In genomic region chr1:85061711-85062424, GRCh38 we compare ENCODE assay signal across 8 cellular contexts. TPM values are rescaled to one million over a fixed set of nuclear protein-coding genes. Genes with fewer than 3 reads are reported as not detected.
DNase-seq lines count a peak whose midpoint lies in the region; ATAC-seq, FAIRE-seq and TF ChIP-seq lines count a peak whose summit lies in the region.

No MANE protein-coding gene starts in this region.

- intact Hi-C loops in IMR-90 (cut with micrococcal nuclease): no loop called here

- peak overlapping the region; percentile 80 for H3K4me2 ChIP-seq in IMR-90 (ENCODE audit: low read depth, low read length)

- TF ChIP-seq CTCF in D721Med (IDR thresholded peaks at IDR 0.05; ENCODE audit: insufficient read depth, missing control alignments): no peak
- no peak for TF ChIP-seq CTCF in IMR-90 (conservative IDR thresholded peaks at IDR 0.05; ENCODE audit: low read depth, low read length)

- TF ChIP-seq POLR2A in IMR-90 (IDR thresholded peaks at IDR 0.05; ENCODE audit: low read depth, low read length): no peak

- peak overlapping the region; percentile 50 for H2BK5ac ChIP-seq in IMR-90 (ENCODE audit: low read depth, low read length, poor library complexity, severe bottlenecking)

- in situ Hi-C loops in IMR-90 (cut with MboI; ENCODE audit: low sequenced_read_pairs): no loop called here

- no peaks in the 10 kb centered on the region for H3K9me3 ChIP-seq in IMR-90 (ENCODE audit: control insufficient read depth, insufficient read depth, low read length)

- H3K9me1 ChIP-seq in IMR-90 (ENCODE audit: insufficient read depth, low read length): no peaks in the 10 kb centered on the region

- no peaks in the 10 kb centered on the region for H3K36me3 ChIP-seq in IMR-90 (ENCODE audit: control insufficient read depth, insufficient read depth, low read length)

- H3K27ac ChIP-seq in IMR-90 (ENCODE audit: insufficient read depth, low read length) (peak overlapping the region; percentile 47), substantia nigra (ENCODE audit: low read depth, low read length, poor library complexity, severe bottlenecking) (no peak overlapping the region)

- H2AFZ ChIP-seq in IMR-90 (replicated peaks; ENCODE audit: low read length, poor library complexity): peak overlapping the region; percentile 94

- no peak overlapping the region for H2BK20ac ChIP-seq in IMR-90 (ENCODE audit: low read depth, low read length)

- peak overlapping the region; percentile 32 for H3K9ac ChIP-seq in IMR-90 (ENCODE audit: low read depth, low read length)

- POLR2A ChIA-PET in IMR-90 (lab: Charles Lee; ENCODE audit: unreplicated experiment): interaction anchor here (0.6 kb wide), 1 partner anchor 89 kb away, joined by 3 read pairs; no protein-coding TSS in a partner anchor

- ATAC-seq in GM21528 (IDR thresholded peaks at IDR 0.05; ENCODE audit: low FRiP score, unreplicated experiment): peak; percentile 100
- peak; percentile 99 for ATAC-seq in IMR-90 (ENCODE audit: low read depth)

- peak overlapping the region; percentile 51; the same call in 1 of the 2 replicates for H2BK120ac ChIP-seq in IMR-90 (ENCODE audit: low read depth, low read length)

- DNase-seq in D721Med (ENCODE audit: insufficient read length, low spot score) (peak; percentile 64), IMR-90 (peak; percentile 99), RPMI8226 (peak; percentile 42), germinal center (ENCODE audit: low spot score) (peak; percentile 97), nucleus accumbens (lab: John Stamatoyannopoulos, UW) (peak; percentile 12 to 93 (median 72)), substantia nigra (lab: John Stamatoyannopoulos, UW) (peak in 48 of 49 donors; percentile 4 to 93 (median 68))
- DNase-seq in activated naive CD4-positive, alpha-beta T cell treated with Interleukin-2 at 50 U/mL for 16 hours: peak; percentile 83

- H2AK9ac ChIP-seq in IMR-90 (replicated peaks; ENCODE audit: low read depth, low read length, poor library complexity): no peak overlapping the region

- peak; percentile 90 for FAIRE-seq in D721Med (lab: Jason Lieb, UNC)

- H3K27me3 ChIP-seq in IMR-90 (ENCODE audit: control insufficient read depth, insufficient read depth, low read length): peaks cover 2% of the 10 kb centered on the region; the same call in 1 of the 2 replicates

- H3K4me1 ChIP-seq in IMR-90 (ENCODE audit: control insufficient read depth, insufficient read depth, low read length): no peaks in the 10 kb centered on the region

- BruUV-seq in IMR-90 (replicated peaks; lab: Mats Ljungman, UMichigan): no TSS peak

- peak overlapping the region; percentile 5; the same call in 1 of the 2 replicates for H4K5ac ChIP-seq in IMR-90 (ENCODE audit: low read depth, low read length)

- H4K8ac ChIP-seq in IMR-90 (ENCODE audit: low read depth in 2 of 2, low read length in 2 of 2): peak overlapping the region in 1 of 2 experiments; percentile 69; a peak in 2 of 4 replicates

- H3K79me1 ChIP-seq in IMR-90 (ENCODE audit: low read depth in 1 of 2, low read length in 2 of 2): no peaks in the 10 kb centered on the region

- no peaks in the 10 kb centered on the region for H4K20me1 ChIP-seq in IMR-90 (ENCODE audit: insufficient read depth, low read length)

- peak overlapping the region; percentile 18; the same call in 1 of the 2 replicates for H3K4ac ChIP-seq in IMR-90 (ENCODE audit: low read depth, low read length)

- CTCF ChIA-PET in IMR-90 (lab: Yijun Ruan, JAX): interaction anchor here (0.6 to 2.0 kb wide), 4 partner anchors 20 to 193 kb away, joined by 3 to 5 read pairs (median 3); no protein-coding TSS in a partner anchor

- dilution Hi-C loops in IMR-90 (cut with HindIII; ENCODE audit: low sequenced_read_pairs, unreplicated experiment): no loop called here

- H2BK15ac ChIP-seq in IMR-90 (ENCODE audit: low read depth, low read length): no peak overlapping the region

- 0 out of 2 replicates have a peak overlapping the region, but pooled peaks have one; percentile 41 for H3K14ac ChIP-seq in IMR-90 (replicated peaks; ENCODE audit: low read depth, low read length)

- WGBS in IMR-90 (ENCODE audit: extremely low coverage in 2 of 2, insufficient read length in 1 of 2), 2 experiments: 0% methylated on average over 2 of the region's 25 CpGs; no CpG with 5 or more reads in 1 of the 2 experiments

- peak overlapping the region; percentile 49 for H3K4me3 ChIP-seq in IMR-90 (ENCODE audit: insufficient read depth, low read depth, low read length)

- TF ChIP-seq RAD21 in IMR-90 (IDR thresholded peaks at IDR 0.05; ENCODE audit: low read length): no peak

- no peak overlapping the region for H4K91ac ChIP-seq in IMR-90 (ENCODE audit: insufficient read depth, low read depth, low read length)

- no peak overlapping the region for H3K56ac ChIP-seq in IMR-90 (ENCODE audit: extremely low read depth, insufficient read depth, low read length)

- H3K18ac ChIP-seq in IMR-90 (ENCODE audit: low read depth, low read length): no peak overlapping the region

- H2AK5ac ChIP-seq in IMR-90 (ENCODE audit: low read depth, low read length): no peak overlapping the region

- H3K23ac ChIP-seq in IMR-90 (ENCODE audit: low read depth, low read length): no peak overlapping the region

TF ChIP-seq in IMR-90, 13 proteins besides CTCF, POLR2A, EP300 and RAD21:
- no peak for TF ChIP-seq ELK1 (IDR thresholded peaks at IDR 0.05; ENCODE audit: borderline replicate concordance, low read depth, low read length)
- 0 out of 2 replicates have a peak, but pooled peaks have one; percentile 44 for TF ChIP-seq MXI1 (IDR thresholded peaks at IDR 0.05; ENCODE audit: borderline replicate concordance, low read depth, low read length)
- TF ChIP-seq FOS (IDR thresholded peaks at IDR 0.05; ENCODE audit: low read depth, low read length): peak; percentile 43; the same call in 1 of the 2 replicates
- peak; percentile 50; the same call in 1 of the 2 replicates for TF ChIP-seq RFX5 (IDR thresholded peaks at IDR 0.05; ENCODE audit: low read depth, low read length)
- no peak for TF ChIP-seq RCOR1 (IDR thresholded peaks at IDR 0.05; ENCODE audit: insufficient replicate concordance, low read length)

RNA-seq across cellular contexts. Expression of gene MCOLN3, which starts 13.6 kb away (rescaled TPM):
- total RNA-seq in IMR-90 (2012; rRNA removed): not detected in 2 replicates
- polyA plus RNA-seq in IMR-90 (2012; rRNA removed): 0.03 TPM in 1 of 2 replicates, not detected in the other
- not detected in 2 replicates for polyA plus RNA-seq in IMR-90 (2012; cell fraction: cytosol; rRNA removed)
- 0.02 and 0.22 TPM in 2 replicates for polyA plus RNA-seq in IMR-90 (2012; cell fraction: nucleus; rRNA removed; ENCODE audit: low replicate concordance)

Comparison
In these comparisons a context has a peak if more than half of its experiments do, and no peak if none do; other contexts are left out.
1. DNase-seq: peak in every context shown above with its lines; median percentile 99 in IMR-90; 97 in germinal center; 83 in activated naive CD4-positive, alpha-beta T cell treated with Interleukin-2 at 50 U/mL for 16 hours; 72 in nucleus accumbens; 68 in substantia nigra; 64 in D721Med; 42 in RPMI8226.